Comparison of ENCODE assay signal across 2 cellular contexts in genomic region chr7:121042899-121043298, GRCh38.
TF ChIP-seq lines count a peak whose summit lies in the region.

No MANE protein-coding gene starts in this region.

TF ChIP-seq in H1, 55 proteins besides CTCF, POLR2A, EP300 and RAD21 (continued from another document):
- TF ChIP-seq YY1 (IDR thresholded peaks at IDR 0.05; ENCODE audit: low read depth, low read length) (no peak), BRCA1 (IDR thresholded peaks at IDR 0.05; ENCODE audit: low read depth, low read length) (no peak), EGR1 (IDR thresholded peaks at IDR 0.05; ENCODE audit: borderline replicate concordance, low read depth, low read length) (no peak), POU5F1 (IDR thresholded peaks at IDR 0.05; ENCODE audit: low read depth, low read length) (no peak)

TF ChIP-seq in WTC11, 78 proteins besides CTCF, POLR2A, EP300 and RAD21 (continued from another document):
- TF ChIP-seq ZNF532 (CRISPR knock-in tag; IDR thresholded peaks at IDR 0.05; ENCODE audit: borderline replicate concordance) (no peak), TP53 (CRISPR knock-in tag; IDR thresholded peaks at IDR 0.05) (no peak), ZNF512 (CRISPR knock-in tag; IDR thresholded peaks at IDR 0.05; ENCODE audit: borderline replicate concordance) (no peak), MXD4 (CRISPR knock-in tag; IDR thresholded peaks at IDR 0.05; ENCODE audit: borderline replicate concordance) (no peak)
- TF ChIP-seq, protein P1, sequence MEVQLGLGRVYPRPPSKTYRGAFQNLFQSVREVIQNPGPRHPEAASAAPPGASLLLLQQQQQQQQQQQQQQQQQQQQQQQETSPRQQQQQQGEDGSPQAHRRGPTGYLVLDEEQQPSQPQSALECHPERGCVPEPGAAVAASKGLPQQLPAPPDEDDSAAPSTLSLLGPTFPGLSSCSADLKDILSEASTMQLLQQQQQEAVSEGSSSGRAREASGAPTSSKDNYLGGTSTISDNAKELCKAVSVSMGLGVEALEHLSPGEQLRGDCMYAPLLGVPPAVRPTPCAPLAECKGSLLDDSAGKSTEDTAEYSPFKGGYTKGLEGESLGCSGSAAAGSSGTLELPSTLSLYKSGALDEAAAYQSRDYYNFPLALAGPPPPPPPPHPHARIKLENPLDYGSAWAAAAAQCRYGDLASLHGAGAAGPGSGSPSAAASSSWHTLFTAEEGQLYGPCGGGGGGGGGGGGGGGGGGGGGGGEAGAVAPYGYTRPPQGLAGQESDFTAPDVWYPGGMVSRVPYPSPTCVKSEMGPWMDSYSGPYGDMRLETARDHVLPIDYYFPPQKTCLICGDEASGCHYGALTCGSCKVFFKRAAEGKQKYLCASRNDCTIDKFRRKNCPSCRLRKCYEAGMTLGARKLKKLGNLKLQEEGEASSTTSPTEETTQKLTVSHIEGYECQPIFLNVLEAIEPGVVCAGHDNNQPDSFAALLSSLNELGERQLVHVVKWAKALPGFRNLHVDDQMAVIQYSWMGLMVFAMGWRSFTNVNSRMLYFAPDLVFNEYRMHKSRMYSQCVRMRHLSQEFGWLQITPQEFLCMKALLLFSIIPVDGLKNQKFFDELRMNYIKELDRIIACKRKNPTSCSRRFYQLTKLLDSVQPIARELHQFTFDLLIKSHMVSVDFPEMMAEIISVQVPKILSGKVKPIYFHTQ (CRISPR knock-in tag; IDR thresholded peaks at IDR 0.05): no peak
